ENCODE assay signal across 25 cellular contexts in genomic region chr6:113622254-113622653, GRCh38.
DNase-seq lines count a peak whose midpoint lies in the region; ATAC-seq, FAIRE-seq and TF ChIP-seq lines count a peak whose summit lies in the region.
"Had no signal": no experiment of that assay in that cellular context is flagged by ENCODE, and none has a peak within 500 bp of the region (broad histone marks: within the 10 kb centered on the region; RNA-seq: fewer than 3 reads in every experiment).

No MANE protein-coding gene starts in this region.

- no peaks in the 10 kb centered on the region for H3K23me2 ChIP-seq in H1 (ENCODE audit: low read depth, low read length)

- no peak overlapping the region for H2BK5ac ChIP-seq in H1 (ENCODE audit: low read depth, low read length)

- H4K8ac ChIP-seq in H1 (ENCODE audit: extremely low read depth, insufficient read depth, low read length), result no peak overlapping the region

- H4K5ac ChIP-seq in H1 (ENCODE audit: insufficient read length, low read depth, low read length), result no peak overlapping the region

- no peaks in the 10 kb centered on the region for H3K36me3 ChIP-seq in H1 (ENCODE audit: control insufficient read depth in 2 of 4, insufficient read depth in 4 of 4, low read length in 3 of 4)
- H3K36me3 ChIP-seq: BE2C; BLaER1 treated with 17β-estradiol and CSF1 and Interleukin-3, amounts not matched to agents 10 nM and 100 nM; HAP-1 had no signal

- no peaks in the 10 kb centered on the region for H3K9me3 Mint-ChIP-seq in neural crest cell
- H3K9me3 Mint-ChIP-seq: CD14-positive monocyte; CD4-positive, alpha-beta T cell; CD8-positive, alpha-beta memory T cell; GM23338; HFFc6 had no signal

- H3K4me3 ChIP-seq in H1 (ENCODE audit: extremely low read depth in 1 of 4, insufficient read depth in 2 of 4, low read depth in 3 of 4, low read length in 4 of 4), result no peak overlapping the region
- H3K4me3 ChIP-seq: A549; BLaER1 treated with 17β-estradiol and CSF1 and Interleukin-3, amounts not matched to agents 10 nM and 100 nM; GM23338; HAP-1 had no signal

- H3K27ac Mint-ChIP-seq in neural crest cell (ENCODE audit: unreplicated experiment), result peak overlapping the region; percentile 78
- H3K27ac Mint-ChIP-seq: CD4-positive, alpha-beta T cell; CD8-positive, alpha-beta memory T cell; GM23338; HFFc6 had no signal

- no peak for TF ChIP-seq EP300 in H1 (IDR thresholded peaks at IDR 0.05; ENCODE audit: borderline replicate concordance in 1 of 2, low read depth in 2 of 2, low read length in 2 of 2)

- no peak overlapping the region for H4K91ac ChIP-seq in H1 (replicated peaks; ENCODE audit: insufficient read length, low read length)

- no peak overlapping the region for H3K27ac ChIP-seq in H1 (ENCODE audit: low read depth, low read length)
- H3K27ac ChIP-seq in RWPE1, result no peak overlapping the region
- H3K27ac ChIP-seq: A549; BLaER1 treated with 17β-estradiol and CSF1 and Interleukin-3, amounts not matched to agents 10 nM and 100 nM had no signal

- H3K79me2 ChIP-seq in H1 (ENCODE audit: control insufficient read depth in 1 of 2, insufficient read depth in 2 of 2, low read length in 2 of 2), result no peaks in the 10 kb centered on the region

- no peak overlapping the region for H2BK15ac ChIP-seq in H1 (ENCODE audit: low read length)

- 82% methylated on average over 5 of the region's 5 CpGs; no CpG with 5 or more reads in 1 of the 2 experiments for WGBS in H1 (ENCODE audit: extremely low coverage in 1 of 2, insufficient coverage in 1 of 2, insufficient read length in 1 of 2, insufficient replicate concordance in 2 of 2, low coverage in 1 of 2, low lambda C conversion rate in 2 of 2, missing lambda C conversion rate in 1 of 2), 2 experiments

- H3K4ac ChIP-seq in H1 (replicated peaks; ENCODE audit: insufficient read length, low read depth, low read length), result no peak overlapping the region

- no peak for TF ChIP-seq CTCF in H1 (IDR thresholded peaks at IDR 0.05; ENCODE audit: control extremely low read depth in 1 of 3, insufficient read depth in 1 of 3, low read depth in 1 of 3, low read length in 3 of 3)
- TF ChIP-seq CTCF in neural crest cell (conservative IDR thresholded peaks at IDR 0.05), result no peak
- TF ChIP-seq CTCF in RWPE1 (conservative IDR thresholded peaks at IDR 0.05; ENCODE audit: low read depth), result no peak

- H3K27me3 Mint-ChIP-seq in neural crest cell (ENCODE audit: low read depth), result no peaks in the 10 kb centered on the region
- H3K27me3 Mint-ChIP-seq: CD4-positive, alpha-beta T cell had no signal

- H2AK5ac ChIP-seq in H1 (ENCODE audit: low read depth, low read length), result no peak overlapping the region

- no peak for TF ChIP-seq POLR2A in GM12891 (IDR thresholded peaks at IDR 0.05; ENCODE audit: low read depth, low read length)
- TF ChIP-seq POLR2A in H1 (IDR thresholded peaks at IDR 0.05; ENCODE audit: control extremely low read depth in 1 of 2, low read depth in 2 of 2, low read length in 2 of 2), result no peak

- H3K14ac ChIP-seq in H1 (ENCODE audit: insufficient read length), result no peak overlapping the region

- H2BK20ac ChIP-seq in H1 (ENCODE audit: low read length), result no peak overlapping the region

- H2BK120ac ChIP-seq in H1 (replicated peaks; ENCODE audit: low read depth, low read length), result no peak overlapping the region

- peaks cover 15% of the 10 kb centered on the region for H3K4me1 Mint-ChIP-seq in neural crest cell

- no peak overlapping the region for H3K4me3 Mint-ChIP-seq in neural crest cell
- H3K4me3 Mint-ChIP-seq: CD14-positive monocyte; CD4-positive, alpha-beta T cell; CD8-positive, alpha-beta memory T cell; GM23338; HFFc6 had no signal

- H3K4me2 ChIP-seq in H1 (ENCODE audit: insufficient read depth in 1 of 2, low read depth in 2 of 2, low read length in 2 of 2), result no peak overlapping the region
- H3K4me2 ChIP-seq: A549; BLaER1 treated with 17β-estradiol and CSF1 and Interleukin-3, amounts not matched to agents 10 nM and 100 nM; GM23338 had no signal

- CTCF ChIA-PET in H1 (lab: Charles Lee; ENCODE audit: partially characterized antibody), result no interaction called here
- CTCF ChIA-PET in RWPE1 (lab: Yijun Ruan, JAX), result no interaction called here

- ATAC-seq in HG02588 (IDR thresholded peaks at IDR 0.05; ENCODE audit: unreplicated experiment), result no peak
- ATAC-seq: A549, GM23338 had no signal

- no peaks in the 10 kb centered on the region for H3K36me3 Mint-ChIP-seq in neural crest cell (ENCODE audit: low read depth)
- H3K36me3 Mint-ChIP-seq: CD14-positive monocyte; CD8-positive, alpha-beta memory T cell had no signal

- DNase-seq in GM12891 (ENCODE audit: insufficient read length, low spot score) (no peak), NCI-H82 (lab: John Stamatoyannopoulos, UW) (peak; percentile 45), H1 (ENCODE audit: low read depth in 1 of 2, low spot score in 2 of 2) (no peak), neural crest cell (ENCODE audit: low read depth, low spot score) (no peak), RWPE1 (ENCODE audit: low spot score) (no peak), DMS 273 treated with DMSO at 0.1 percent for 48 hours (lab: John Stamatoyannopoulos, UW) (no peak)
- DNase-seq: 8988T; ACHN; AML-193; BE2C; CD4-positive, alpha-beta T cell; CD8-positive, alpha-beta memory T cell; DMS53; DMS79 treated with DMSO at 0.1 percent for 48 hours; GF-D8; HFFc6 had no signal

- no peaks in the 10 kb centered on the region for H3K79me1 ChIP-seq in H1 (ENCODE audit: low read depth, low read length)

- peak; percentile 35 for FAIRE-seq in GM12891 (lab: Jason Lieb, UNC)
- FAIRE-seq in H1 (lab: Jason Lieb, UNC), result no peak
- FAIRE-seq: A549, D721Med, GM12892, H54 had no signal

- no peak overlapping the region for H3K23ac ChIP-seq in H1 (ENCODE audit: insufficient read length)

- H3K27me3 ChIP-seq in H1 (replicated peaks in 1 of 4; ENCODE audit: control insufficient read depth in 3 of 4, extremely low read depth in 1 of 4, insufficient read depth in 3 of 4, low read length in 3 of 4), result peaks cover 0 to 3% (median 0%) of the 10 kb centered on the region in 4 experiments; a peak in 1 of 7 replicates
- H3K27me3 ChIP-seq: BE2C; BLaER1 treated with 17β-estradiol and CSF1 and Interleukin-3, amounts not matched to agents 10 nM and 100 nM had no signal

- 0 out of 2 replicates have a peak overlapping the region, but pooled peaks have one; percentile 44 for H2BK12ac ChIP-seq in H1 (ENCODE audit: low read depth, low read length)

- no peak overlapping the region for H3K56ac ChIP-seq in H1 (replicated peaks; ENCODE audit: insufficient read length, low read depth, low read length)

- H3K18ac ChIP-seq in H1 (ENCODE audit: extremely low read depth, low read length), result no peak overlapping the region

- no peaks in the 10 kb centered on the region for H3K9me3 ChIP-seq in H1 (ENCODE audit: insufficient read depth in 2 of 2, low read depth in 1 of 2, low read length in 1 of 2)
- H3K9me3 ChIP-seq: A549; BE2C; BLaER1 treated with 17β-estradiol and CSF1 and Interleukin-3, amounts not matched to agents 10 nM and 100 nM; HAP-1 had no signal

- POLR2A ChIA-PET in H1 (lab: Charles Lee; ENCODE audit: partially characterized antibody) (no interaction called here), RWPE1 (lab: Yijun Ruan, JAX; ENCODE audit: low non-redundant PET) (no interaction called here)

- 0 out of 2 replicates have a peak overlapping the region, but pooled peaks have one; percentile 24 for H2AFZ ChIP-seq in H1 (ENCODE audit: low read length)
- H2AFZ ChIP-seq: GM23338 had no signal

- no peak overlapping the region for H3K9ac ChIP-seq in H1 (replicated peaks in 1 of 4; ENCODE audit: extremely low read depth in 1 of 4, low read depth in 3 of 4, low read length in 3 of 4)
- H3K9ac ChIP-seq: BLaER1 treated with 17β-estradiol and CSF1 and Interleukin-3, amounts not matched to agents 10 nM and 100 nM had no signal

- no peak for TF ChIP-seq RAD21 in H1 (IDR thresholded peaks at IDR 0.05 in 1 of 2, conservative IDR thresholded peaks at IDR 0.05 in 1 of 2; ENCODE audit: low read depth in 2 of 2, low read length in 2 of 2)

- H4K20me1 ChIP-seq in H1 (replicated peaks in 1 of 2; ENCODE audit: control insufficient read depth in 1 of 2, insufficient read depth in 2 of 2, low read length in 2 of 2), result no peaks in the 10 kb centered on the region
- H4K20me1 ChIP-seq: BLaER1 treated with 17β-estradiol and CSF1 and Interleukin-3, amounts not matched to agents 10 nM and 100 nM had no signal

- H3K4me1 ChIP-seq in H1 (replicated peaks in 1 of 4; ENCODE audit: control insufficient read depth in 3 of 4, insufficient read depth in 4 of 4, low read length in 3 of 4), result peaks cover 0 to 2% (median 0%) of the 10 kb centered on the region in 4 experiments; a peak in 1 of 7 replicates
- H3K4me1 ChIP-seq: A549, HAP-1 had no signal

TF ChIP-seq in GM12891, 5 proteins besides CTCF, POLR2A, EP300 and RAD21:
- no peak for TF ChIP-seq POLR2AphosphoS5 (IDR thresholded peaks at IDR 0.05; ENCODE audit: low read depth, low read length)
- TF ChIP-seq TAF1 (IDR thresholded peaks at IDR 0.05; ENCODE audit: low read depth, low read length), result no peak
- TF ChIP-seq SPI1 (IDR thresholded peaks at IDR 0.05; ENCODE audit: low read depth, low read length), result no peak
- no peak for TF ChIP-seq POU2F2 (IDR thresholded peaks at IDR 0.05; ENCODE audit: low read depth, low read length)
- no peak for TF ChIP-seq PAX5 (IDR thresholded peaks at IDR 0.05; ENCODE audit: insufficient read depth, low read length, severe bottlenecking)

TF ChIP-seq in H1, 55 proteins besides CTCF, POLR2A, EP300 and RAD21 (continues in another document):
- TF ChIP-seq POLR2AphosphoS5 (IDR thresholded peaks at IDR 0.05; ENCODE audit: low read depth, low read length), result no peak
